Comparison of ENCODE assay signal across 8 cellular contexts in the genomic region with DNA sequence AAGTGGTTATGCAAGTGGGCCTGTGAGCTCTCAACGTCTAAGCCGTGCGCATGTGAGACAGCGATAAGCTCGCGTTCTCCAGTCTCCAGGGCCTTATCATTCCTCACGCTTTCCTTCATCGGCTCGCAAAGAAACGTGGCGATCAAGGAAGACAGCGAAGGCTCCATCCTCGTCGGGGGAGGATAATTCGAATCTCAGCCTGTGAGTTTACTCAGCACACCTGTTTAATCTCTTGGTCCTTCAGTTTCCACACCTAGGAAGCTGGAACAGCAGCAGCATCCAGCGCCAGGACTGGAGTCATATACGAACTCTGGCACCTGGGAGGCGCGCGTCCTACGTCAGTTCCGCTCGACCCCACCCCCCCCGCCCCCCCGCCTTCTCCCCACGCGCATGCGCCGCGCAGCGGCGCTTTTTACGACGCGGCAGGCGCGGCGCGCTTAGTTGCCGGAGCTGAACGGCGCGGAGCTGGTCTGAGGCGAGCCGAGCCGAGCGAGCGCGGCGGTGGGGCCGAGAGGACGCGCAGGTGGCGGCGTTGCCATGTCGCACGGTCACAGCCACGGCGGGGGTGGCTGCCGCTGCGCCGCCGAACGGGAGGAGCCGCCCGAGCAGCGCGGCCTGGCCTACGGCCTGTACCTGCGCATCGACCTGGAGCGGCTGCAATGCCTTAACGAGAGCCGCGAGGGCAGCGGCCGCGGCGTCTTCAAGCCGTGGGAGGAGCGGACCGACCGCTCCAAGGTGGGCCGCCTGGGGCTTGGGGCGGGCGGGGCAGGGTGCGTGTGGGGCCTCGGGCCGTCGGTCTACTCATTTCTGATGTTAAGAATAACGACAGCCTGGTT. TPM values are rescaled to one million over a fixed set of nuclear protein-coding genes. Genes with fewer than 3 reads are reported as not detected.
A peak's percentile ranks its signal among the peaks of the same experiment; 100 is the strongest.
DNase-seq lines count a peak whose midpoint lies in the region; ATAC-seq and TF ChIP-seq lines count a peak whose summit lies in the region.

A gene with protein sequence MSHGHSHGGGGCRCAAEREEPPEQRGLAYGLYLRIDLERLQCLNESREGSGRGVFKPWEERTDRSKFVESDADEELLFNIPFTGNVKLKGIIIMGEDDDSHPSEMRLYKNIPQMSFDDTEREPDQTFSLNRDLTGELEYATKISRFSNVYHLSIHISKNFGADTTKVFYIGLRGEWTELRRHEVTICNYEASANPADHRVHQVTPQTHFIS (plus strand): TSS at position 440 of the 836 bp plus-strand sequence. CDS start 98 bp downstream, at position 538.

- peaks cover 34% of the 10 kb centered on the region for H3K36me3 ChIP-seq in OCI-LY7 (ENCODE audit: insufficient read depth, low read length)

- H2AFZ ChIP-seq in OCI-LY7 (ENCODE audit: low read length): peak within 1 kb of the TSS; percentile 84

- peaks cover 46% of the 10 kb centered on the region for H3K79me2 ChIP-seq in OCI-LY7 (ENCODE audit: insufficient read depth, low read depth, low read length)

- no peak for TF ChIP-seq CTCF in OCI-LY7 (conservative IDR thresholded peaks at IDR 0.05; ENCODE audit: low read length)

- H3K9me3 Mint-ChIP-seq in IgD-negative memory B cell: no peaks in the 10 kb centered on the region

- no peaks in the 10 kb centered on the region for H3K27me3 Mint-ChIP-seq in IgD-negative memory B cell

- H4K20me1 ChIP-seq in OCI-LY7 (ENCODE audit: insufficient read depth, low read length): no peaks in the 10 kb centered on the region

- peak within 1 kb of the TSS; percentile 92 to 98 (median 94) for H3K4me3 Mint-ChIP-seq in IgD-negative memory B cell

- peaks cover 19 to 33% (median 19%) of the 10 kb centered on the region in 3 donors for H3K4me1 Mint-ChIP-seq in IgD-negative memory B cell

- H3K27me3 ChIP-seq in mononuclear cell (ENCODE audit: insufficient read depth, low read length): no peaks in the 10 kb centered on the region

- no peaks in the 10 kb centered on the region for H3K36me3 Mint-ChIP-seq in IgD-negative memory B cell

- no peaks in the 10 kb centered on the region for H3K9me2 ChIP-seq in OCI-LY7 (ENCODE audit: insufficient read depth, low read length)

- H3K4me2 ChIP-seq in OCI-LY7 (ENCODE audit: low read length): peak within 1 kb of the TSS; percentile 82

- BruUV-seq in OCI-LY7 (replicated peaks; lab: Mats Ljungman, UMichigan): no TSS peak

- peaks cover 29% of the 10 kb centered on the region for H3K4me1 ChIP-seq in OCI-LY7 (ENCODE audit: insufficient read depth, low read length, poor library complexity, severe bottlenecking)
- peaks cover 27% of the 10 kb centered on the region for H3K4me1 ChIP-seq in mononuclear cell (ENCODE audit: insufficient read depth, low read length)

- ATAC-seq in GM21381 (IDR thresholded peaks at IDR 0.05; ENCODE audit: unreplicated experiment): peak; percentile 83

- no peaks in the 10 kb centered on the region for H3K9me3 ChIP-seq in OCI-LY7 (ENCODE audit: low read length)
- H3K9me3 ChIP-seq in mononuclear cell (ENCODE audit: low read depth, low read length): no peaks in the 10 kb centered on the region

- DNase-seq in CMK (ENCODE audit: low read depth): peak; percentile 83
- peak; percentile 93 for DNase-seq in OCI-LY7 (ENCODE audit: low spot score)
- peak; percentile 89 for DNase-seq in activated CD8-positive, alpha-beta memory T cell treated with anti-CD3 and anti-CD28 coated beads, Interleukin-2, amount 50 U/mL, for 48 hours
- peak; percentile 91 for DNase-seq in epidermal melanocyte (ENCODE audit: insufficient read length, low spot score)
- DNase-seq in stimulated activated CD8-positive, alpha-beta memory T cell treated with anti-CD3 and anti-CD28 coated beads, Interleukin-2, amount 100 ng/mL, for 48 hours (ENCODE audit: low read depth in 2 of 2): peak; percentile 64 to 69

- peak within 1 kb of the TSS; percentile 47 for H3K27ac ChIP-seq in OCI-LY7 (ENCODE audit: low read depth, low read length, poor library complexity, severe bottlenecking)

- peak within 1 kb of the TSS; percentile 88 for H3K4me3 ChIP-seq in OCI-LY7 (ENCODE audit: low read depth, low read length, poor library complexity, severe bottlenecking)
- peak within 1 kb of the TSS; percentile 95 for H3K4me3 ChIP-seq in mononuclear cell (ENCODE audit: low read length)

- POLR2A ChIA-PET in OCI-LY7 (lab: Charles Lee): interaction anchor here (0.6 to 2.2 kb wide), 11 partner anchors 10 to 644 kb away, joined by 3 to 7 read pairs (median 4); a partner anchor contains a TSS

- CTCF ChIA-PET in OCI-LY7 (lab: Charles Lee; ENCODE audit: unreplicated experiment): interaction anchor here (0.8 kb wide), 1 partner anchor 138 kb away, joined by 5 read pairs; no protein-coding TSS in a partner anchor

- H3K27ac Mint-ChIP-seq in IgD-negative memory B cell: peak within 1 kb of the TSS; percentile 86 to 99 (median 96)

- intact Hi-C loops in OCI-LY7 (cut with micrococcal nuclease; ENCODE audit: unreplicated experiment): loop anchor here (1.0 kb wide), 1 partner anchor 13 kb away; a partner anchor contains a TSS

RNA-seq across cellular contexts. Expression of the gene that starts here (rescaled TPM):
- polyA plus RNA-seq in IgD-negative memory B cell: 73.6 TPM
- total RNA-seq in OCI-LY7 (2014; rRNA removed; shearing (Covaris generic)): 89.9 and 90.8 TPM in 2 replicates
- total RNA-seq in OCI-LY7 (2022) (63.6 and 67.2 TPM in 2 replicates), mononuclear cell (63.8 TPM)

Comparison
In these comparisons a context has a peak if more than half of its experiments do, and no peak if none do; other contexts are left out.
1. Peak in every context shown above with its lines: DNase-seq, ATAC-seq, H3K4me3 ChIP-seq and H3K27ac ChIP-seq.